In the genomic region with DNA sequence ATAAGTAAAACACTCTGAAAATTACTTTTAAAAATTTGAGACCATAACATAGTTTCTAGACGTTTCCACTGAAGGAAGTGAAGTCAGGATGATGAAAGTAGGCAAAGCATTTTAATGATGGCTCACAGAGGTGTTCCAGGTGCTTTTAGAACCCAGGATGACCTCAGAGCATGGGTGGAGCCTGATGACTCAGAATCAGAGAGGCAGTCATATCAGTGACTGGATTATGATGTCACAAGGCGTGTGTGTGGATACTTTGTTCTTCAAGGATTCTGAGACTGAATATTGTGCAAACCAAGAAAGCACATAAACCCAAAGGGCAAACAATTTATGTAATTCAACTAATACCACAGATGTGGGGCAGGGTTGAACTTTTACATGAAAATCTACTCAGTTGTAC, we compare ENCODE assay signal across 8 cellular contexts.
DNase-seq lines count a peak whose midpoint lies in the region; ATAC-seq, FAIRE-seq and TF ChIP-seq lines count a peak whose summit lies in the region.

No MANE protein-coding gene starts in this region.

- CTCF ChIA-PET in CD4-positive, alpha-beta memory T cell (lab: Charles Lee; ENCODE audit: partially characterized antibody): interaction anchor here (1.1 to 2.2 kb wide), 4 partner anchors 10 to 311 kb away, joined by 3 to 8 read pairs (median 5); no protein-coding TSS in a partner anchor
- CTCF ChIA-PET in PC-9 (lab: Charles Lee): no interaction called here
- CTCF ChIA-PET in K562 (lab: Yijun Ruan, JAX; ENCODE audit: low intra/inter-chr PET ratio): interaction anchor here (0.6 to 0.9 kb wide), 2 partner anchors 306 to 671 kb away, joined by 3 read pairs; no protein-coding TSS in a partner anchor

- BruUV-seq in PC-9 (replicated peaks; lab: Mats Ljungman, UMichigan) (no TSS peak), K562 (replicated peaks; lab: Mats Ljungman, UMichigan) (no TSS peak)

- no peaks in the 10 kb centered on the region for H3K9me2 ChIP-seq in GM23248 (ENCODE audit: insufficient read depth)
- no peaks in the 10 kb centered on the region for H3K9me2 ChIP-seq in PC-9 (ENCODE audit: insufficient read depth)

- ATAC-seq in K562: peak; percentile 45

- H3K4me3 ChIP-seq in CD4-positive, alpha-beta memory T cell (ENCODE audit: low read length in 2 of 2): no peak overlapping the region
- H3K4me3 ChIP-seq in GM23248 (no peak overlapping the region), PC-9 (no peak overlapping the region), K562 (no peak overlapping the region)

- H3K9me1 ChIP-seq in K562 (ENCODE audit: control insufficient read depth, insufficient read depth, low read length): no peaks in the 10 kb centered on the region

- no peaks in the 10 kb centered on the region for H3K27me3 ChIP-seq in CD4-positive, alpha-beta memory T cell (ENCODE audit: insufficient read depth, low read length)
- no peaks in the 10 kb centered on the region for H3K27me3 ChIP-seq in GM23248 (replicated peaks; ENCODE audit: insufficient read depth)
- H3K27me3 ChIP-seq in PC-9 (ENCODE audit: insufficient read depth, low read depth): no peaks in the 10 kb centered on the region
- no peaks in the 10 kb centered on the region for H3K27me3 ChIP-seq in K562 (ENCODE audit: control insufficient read depth in 2 of 2, insufficient read depth in 2 of 2, low read length in 2 of 2)

- peak; percentile 71 for FAIRE-seq in K562 (lab: Jason Lieb, UNC)

- H3K27me3 Mint-ChIP-seq in CD4-positive, alpha-beta memory T cell: no peaks in the 10 kb centered on the region

- TF ChIP-seq EP300 in K562 (IDR thresholded peaks at IDR 0.05; ENCODE audit: low read length): no peak

- in situ Hi-C loops in GM23248 (cut with MboI) (no loop called here), K562 (cut with MboI) (no loop called here)

- no peaks in the 10 kb centered on the region for H3K36me3 Mint-ChIP-seq in CD4-positive, alpha-beta memory T cell

- peak overlapping the region in 5 of 7 donors; percentile 15 to 80 (median 41) for H3K27ac Mint-ChIP-seq in CD4-positive, alpha-beta memory T cell

- TF ChIP-seq POLR2A in K562 (conservative IDR thresholded peaks at IDR 0.05): no peak

- H3K27ac ChIP-seq in CD4-positive, alpha-beta memory T cell (ENCODE audit: low read depth, low read length): no peak overlapping the region
- H3K27ac ChIP-seq in GM23248: no peak overlapping the region
- peak overlapping the region; percentile 91 for H3K27ac ChIP-seq in PC-9
- no peak overlapping the region; the same call in 2 of the 3 replicates for H3K27ac ChIP-seq in K562 (ENCODE audit: extremely low read depth, low read depth, low read length)

- H3K9me3 Mint-ChIP-seq in CD4-positive, alpha-beta memory T cell: no peaks in the 10 kb centered on the region

- WGBS in GM23248 (ENCODE audit: low coverage in 1 of 2, low lambda C conversion rate in 2 of 2, missing lambda C conversion rate in 2 of 2), 2 experiments: 46 to 60% methylated on average over 2 of the region's 2 CpGs
- WGBS in K562 (ENCODE audit: insufficient coverage, low coverage, missing lambda C conversion rate): 7% methylated on average over 2 of the region's 2 CpGs

- H4K20me1 ChIP-seq in GM23248 (ENCODE audit: insufficient read depth): no peaks in the 10 kb centered on the region
- no peaks in the 10 kb centered on the region for H4K20me1 ChIP-seq in PC-9 (ENCODE audit: insufficient read depth)
- no peaks in the 10 kb centered on the region for H4K20me1 ChIP-seq in K562 (replicated peaks; ENCODE audit: control insufficient read depth, insufficient read depth, low read length)

- H3K4me2 ChIP-seq in GM23248 (ENCODE audit: unreplicated experiment): no peak overlapping the region
- peak overlapping the region; percentile 30 for H3K4me2 ChIP-seq in PC-9
- H3K4me2 ChIP-seq in K562 (ENCODE audit: insufficient read depth, low read length): no peak overlapping the region; the same call in 1 of the 2 replicates

- no peaks in the 10 kb centered on the region for H3K36me3 ChIP-seq in CD4-positive, alpha-beta memory T cell (ENCODE audit: insufficient read depth, low read length)
- H3K36me3 ChIP-seq in GM23248 (ENCODE audit: low read depth) (no peaks in the 10 kb centered on the region), PC-9 (ENCODE audit: low read depth) (no peaks in the 10 kb centered on the region), K562 (ENCODE audit: control insufficient read depth, insufficient read depth, low read length) (no peaks in the 10 kb centered on the region)

- H3K9me3 ChIP-seq in CD4-positive, alpha-beta memory T cell (ENCODE audit: control insufficient read depth in 1 of 2, low read length in 2 of 2): no peaks in the 10 kb centered on the region
- H3K9me3 ChIP-seq in GM23248 (ENCODE audit: low read depth) (no peaks in the 10 kb centered on the region), PC-9 (ENCODE audit: insufficient read depth, low read depth) (no peaks in the 10 kb centered on the region), K562 (replicated peaks; ENCODE audit: control insufficient read depth, insufficient read depth, low read depth, low read length) (no peaks in the 10 kb centered on the region)

- TF ChIP-seq CTCF in PC-9 (conservative IDR thresholded peaks at IDR 0.05): no peak
- TF ChIP-seq CTCF in K562 (IDR thresholded peaks at IDR 0.05 in 2 of 3, conservative IDR thresholded peaks at IDR 0.05 in 1 of 3; ENCODE audit: insufficient read depth in 2 of 3, low read depth in 1 of 3, low read length in 3 of 3): no peak

- POLR2A ChIA-PET in CD4-positive, alpha-beta memory T cell (lab: Charles Lee; ENCODE audit: partially characterized antibody): no interaction called here
- POLR2A ChIA-PET in PC-9 (lab: Charles Lee; ENCODE audit: unreplicated experiment): no interaction called here
- POLR2A ChIA-PET in K562 (lab: Yijun Ruan, JAX): interaction anchor here (0.6 to 1.2 kb wide), 2 partner anchors 9 to 95 kb away, joined by 3 read pairs; no protein-coding TSS in a partner anchor

- intact Hi-C loops in CD4-positive, alpha-beta memory T cell (cut with micrococcal nuclease): no loop called here
- intact Hi-C loops in PC-9 (cut with micrococcal nuclease; ENCODE audit: unreplicated experiment) (no loop called here), K562 (cut with micrococcal nuclease) (no loop called here)

- H3K9ac ChIP-seq in GM23248: no peak overlapping the region
- 0 out of 4 replicates have a peak overlapping the region, but pooled peaks of 1 of the 2 experiments have one; percentile 5 for H3K9ac ChIP-seq in K562 (ENCODE audit: insufficient read depth in 1 of 2, low read depth in 2 of 2, low read length in 2 of 2)

- no peak for TF ChIP-seq RAD21 in K562 (CRISPR knock-in tag; conservative IDR thresholded peaks at IDR 0.05 in 1 of 2, IDR thresholded peaks at IDR 0.05 in 1 of 2)

- peaks cover 8% of the 10 kb centered on the region for H3K4me1 ChIP-seq in CD4-positive, alpha-beta memory T cell (ENCODE audit: insufficient read depth, low read length)
- H3K4me1 ChIP-seq in GM23248 (ENCODE audit: insufficient read depth) (peaks cover 16% of the 10 kb centered on the region; the same call in 1 of the 2 replicates), PC-9 (replicated peaks; ENCODE audit: insufficient read depth) (peaks cover 53% of the 10 kb centered on the region), K562 (replicated peaks in 1 of 2; ENCODE audit: control insufficient read depth in 2 of 2, insufficient read depth in 2 of 2, low read length in 2 of 2) (peaks cover 23 to 24% of the 10 kb centered on the region in 2 experiments; a peak in 4 of 5 replicates)

- H3K4me1 Mint-ChIP-seq in CD4-positive, alpha-beta memory T cell: peaks cover 3 to 20% (median 13%) of the 10 kb centered on the region in 4 donors

- H3F3A ChIP-seq in GM23248 (ENCODE audit: insufficient read depth): peaks cover 4% of the 10 kb centered on the region; the same call in 1 of the 2 replicates
- H3F3A ChIP-seq in PC-9 (ENCODE audit: insufficient read depth, low read depth): peaks cover 45% of the 10 kb centered on the region

- H3K4me3 Mint-ChIP-seq in CD4-positive, alpha-beta memory T cell: peak overlapping the region in 1 of 8 donors; percentile 12

- DNase-seq in CD4-positive, alpha-beta memory T cell: peak in 3 of 5 donors; percentile 6 to 81 (median 24)
- DNase-seq in GM23248 (peak; percentile 68), PC-9 (peak; percentile 52 to 96), K562 (ENCODE audit: extremely low read depth in 1 of 4, low spot score in 3 of 4) (peak; percentile 66 to 79 (median 69)), NCI-H526 (lab: John Stamatoyannopoulos, UW) (no peak), hepatic stellate cell (ENCODE audit: low spot score) (no peak)
- peak in 2 of 3 experiments; percentile 29 to 53 for DNase-seq in stimulated activated CD4-positive, alpha-beta T cell treated with anti-CD3 and anti-CD28 coated beads, TNF-alpha, amount 100 ng/mL, for 4 hours (ENCODE audit: low read depth in 3 of 3)
- no peak for DNase-seq in effector CD8-positive, alpha-beta T cell (lab: John Stamatoyannopoulos, UW)

- no peak overlapping the region; the same call in 1 of the 2 replicates for H2AFZ ChIP-seq in GM23248
- H2AFZ ChIP-seq in PC-9: no peak overlapping the region
- peak overlapping the region; percentile 61 for H2AFZ ChIP-seq in K562 (ENCODE audit: low read depth, low read length)

- H3K79me2 ChIP-seq in GM23248 (ENCODE audit: insufficient read depth): no peaks in the 10 kb centered on the region
- H3K79me2 ChIP-seq in PC-9 (ENCODE audit: low read depth): no peaks in the 10 kb centered on the region
- H3K79me2 ChIP-seq in K562 (ENCODE audit: control insufficient read depth, insufficient read depth, low read length): no peaks in the 10 kb centered on the region

TF ChIP-seq in K562, 482 proteins besides CTCF, POLR2A, EP300 and RAD21 (continues in another document):
- TF ChIP-seq JUN (IDR thresholded peaks at IDR 0.05; ENCODE audit: borderline replicate concordance, low read depth, low read length) (peak; percentile 93), JUN (CRISPR knock-in tag; IDR thresholded peaks at IDR 0.05; ENCODE audit: borderline replicate concordance) (0 out of 2 replicates have a peak, but pooled peaks have one; percentile 28), FOXP1 (CRISPR knock-in tag; IDR thresholded peaks at IDR 0.05) (no peak), ZSCAN29 (IDR thresholded peaks at IDR 0.05) (no peak), ARID1B (IDR thresholded peaks at IDR 0.05) (peak; percentile 53), ATF7 (IDR thresholded peaks at IDR 0.05) (peak; percentile 86)

Comparison
In these comparisons a context has a peak if more than half of its experiments do, and no peak if none do; other contexts are left out.
1. DNase-seq: peak in CD4-positive, alpha-beta memory T cell (3 of 5), GM23248 (single experiment), PC-9 (2 of 2), K562 (4 of 4) and stimulated activated CD4-positive, alpha-beta T cell treated with anti-CD3 and anti-CD28 coated beads, TNF-alpha, amount 100 ng/mL, for 4 hours (2 of 3); none in NCI-H526 (0 of 2), hepatic stellate cell (single experiment) and effector CD8-positive, alpha-beta T cell (single experiment).